ENCODE assay signal across 10 cellular contexts in genomic region chr22:39090426-39091064, GRCh38. TPM values are rescaled to one million over a fixed set of nuclear protein-coding genes. Genes with fewer than 3 reads are reported as not detected.
DNase-seq lines count a peak whose midpoint lies in the region.
"Had no signal": no experiment of that assay in that cellular context is flagged by ENCODE, and none has a peak within 500 bp of the region (broad histone marks: within the 10 kb centered on the region; RNA-seq: fewer than 3 reads in every experiment).

No MANE protein-coding gene starts in this region.

- H3K4me1 Mint-ChIP-seq in T-helper 1 cell treated with Interleukin-12 subunit alpha and Interleukin-12 subunit beta and Interleukin-4 antibody, amounts not matched to agents 30 μg/mL and 1 μg/mL, for 36 hours (ENCODE audit: low read depth) = peaks cover 80% of the 10 kb centered on the region

- H3K23ac ChIP-seq in trophoblast cell (ENCODE audit: low read length) = no peak overlapping the region
- no peak overlapping the region for H3K23ac ChIP-seq in mesenchymal stem cell (ENCODE audit: low read length in 2 of 2)

- H3K18ac ChIP-seq in trophoblast cell (ENCODE audit: low read length) = no peak overlapping the region
- no peak overlapping the region for H3K18ac ChIP-seq in mesenchymal stem cell (ENCODE audit: low read depth in 1 of 2, low read length in 2 of 2)

- H2BK12ac ChIP-seq in trophoblast cell (ENCODE audit: low read length) (no peak overlapping the region), mesenchymal stem cell (ENCODE audit: low read length in 2 of 2) (no peak overlapping the region)

- peak overlapping the region; percentile 90 for H3K27ac Mint-ChIP-seq in T-helper 1 cell treated with Interleukin-12 subunit alpha and Interleukin-12 subunit beta and Interleukin-4 antibody, amounts not matched to agents 30 μg/mL and 1 μg/mL, for 36 hours

- peak overlapping the region; percentile 38 for H3K4me3 Mint-ChIP-seq in T-helper 1 cell treated with Interleukin-12 subunit alpha and Interleukin-12 subunit beta and Interleukin-4 antibody, amounts not matched to agents 30 μg/mL and 1 μg/mL, for 36 hours

- H3K4me3 ChIP-seq in trophoblast cell (ENCODE audit: low read depth, low read length) (no peak overlapping the region), mesenchymal stem cell (ENCODE audit: insufficient read depth in 1 of 2, low read depth in 1 of 2, low read length in 2 of 2) (no peak overlapping the region)
- H3K4me3 ChIP-seq: gastrocnemius medialis, tibial artery had no signal

- peaks cover 10% of the 10 kb centered on the region for H3K36me3 Mint-ChIP-seq in T-helper 1 cell treated with Interleukin-12 subunit alpha and Interleukin-12 subunit beta and Interleukin-4 antibody, amounts not matched to agents 30 μg/mL and 1 μg/mL, for 36 hours (ENCODE audit: low read depth)

- H4K8ac ChIP-seq in trophoblast cell (ENCODE audit: low read depth, low read length) = no peak overlapping the region
- no peak overlapping the region for H4K8ac ChIP-seq in mesenchymal stem cell (ENCODE audit: low read length)

- H3K79me2 ChIP-seq in trophoblast cell (ENCODE audit: control insufficient read depth, insufficient read depth, low read length, poor library complexity) = no peaks in the 10 kb centered on the region

- no peak overlapping the region for H3K4me2 ChIP-seq in trophoblast cell (ENCODE audit: low read length)
- H3K4me2 ChIP-seq in mesenchymal stem cell (ENCODE audit: low read length, poor library complexity, severe bottlenecking) = no peak overlapping the region

- H4K91ac ChIP-seq in trophoblast cell (ENCODE audit: low read depth, low read length) (no peak overlapping the region), mesenchymal stem cell (ENCODE audit: low read length) (no peak overlapping the region)

- no peak overlapping the region for H2BK5ac ChIP-seq in trophoblast cell (ENCODE audit: low read depth, low read length, poor library complexity)
- H2BK5ac ChIP-seq in mesenchymal stem cell (ENCODE audit: low read depth, low read length, poor library complexity, severe bottlenecking) = no peak overlapping the region

- H3K79me1 ChIP-seq in trophoblast cell (ENCODE audit: low read length) = no peaks in the 10 kb centered on the region
- H3K79me1 ChIP-seq in mesenchymal stem cell (replicated peaks; ENCODE audit: low read length, poor library complexity, severe bottlenecking) = no peaks in the 10 kb centered on the region

- H3K14ac ChIP-seq in trophoblast cell (ENCODE audit: low read length) = no peak overlapping the region
- peak overlapping the region in 1 of 2 experiments; percentile 36 for H3K14ac ChIP-seq in mesenchymal stem cell (ENCODE audit: low read length in 2 of 2)

- no CpG with 5 or more reads among the region's 15 CpGs for WGBS in trophoblast cell (ENCODE audit: extremely low coverage, insufficient coverage, insufficient read length)
- WGBS in mesenchymal stem cell = 81% methylated on average over 15 of the region's 15 CpGs

- no peak overlapping the region for H3K4ac ChIP-seq in trophoblast cell (ENCODE audit: low read depth, low read length)
- H3K4ac ChIP-seq in mesenchymal stem cell (ENCODE audit: low read depth in 1 of 2, low read length in 2 of 2) = no peak overlapping the region

- H2AK5ac ChIP-seq in trophoblast cell (ENCODE audit: low read length) = no peak overlapping the region
- no peak overlapping the region for H2AK5ac ChIP-seq in mesenchymal stem cell (ENCODE audit: low read length, severe bottlenecking)

- H2BK120ac ChIP-seq in trophoblast cell (ENCODE audit: insufficient read depth, low read length, poor library complexity) = no peak overlapping the region
- H2BK120ac ChIP-seq in mesenchymal stem cell (ENCODE audit: low read depth, low read length) = no peak overlapping the region

- H3K27ac ChIP-seq in trophoblast cell (ENCODE audit: low read depth, low read length) (no peak overlapping the region), mesenchymal stem cell (ENCODE audit: low read length, poor library complexity, severe bottlenecking) (no peak overlapping the region)
- H3K27ac ChIP-seq: gastrocnemius medialis, tibial artery had no signal

- H3K36me3 ChIP-seq in trophoblast cell (ENCODE audit: control insufficient read depth in 1 of 2, insufficient read depth in 2 of 2, low read length in 2 of 2) (no peaks in the 10 kb centered on the region), mesenchymal stem cell (ENCODE audit: control insufficient read depth in 1 of 2, insufficient read depth in 2 of 2, low read depth in 1 of 2, low read length in 2 of 2) (no peaks in the 10 kb centered on the region)
- H3K36me3 ChIP-seq: gastrocnemius medialis, tibial artery had no signal

- peak; percentile 47 for DNase-seq in CD1c-positive myeloid dendritic cell (ENCODE audit: extremely low spot score)
- peak; percentile 20 to 76 (median 47) for DNase-seq in activated naive CD4-positive, alpha-beta T cell (lab: John Stamatoyannopoulos, UW)
- peak; percentile 27 to 61 for DNase-seq in stimulated activated CD4-positive, alpha-beta T cell treated with anti-CD3 and anti-CD28 coated beads, Interleukin-12 subunit alpha, Interleukin-12 subunit beta, amount 100 ng/mL, for 24 hours (ENCODE audit: low read depth in 2 of 2)
- DNase-seq in GM03348 (ENCODE audit: low spot score) = no peak
- DNase-seq in DMS153 (lab: John Stamatoyannopoulos, UW) = no peak
- DNase-seq in trophoblast cell = no peak
- no peak for DNase-seq in mesenchymal stem cell
- DNase-seq: tibial artery had no signal

- no peaks in the 10 kb centered on the region for H3K9me3 ChIP-seq in trophoblast cell (ENCODE audit: insufficient read depth, low read depth, low read length)
- H3K9me3 ChIP-seq in mesenchymal stem cell (ENCODE audit: control insufficient read depth, low read length) = no peaks in the 10 kb centered on the region
- H3K9me3 ChIP-seq: gastrocnemius medialis, tibial artery had no signal

- no peak overlapping the region for H4K12ac ChIP-seq in trophoblast cell (ENCODE audit: low read depth, low read length)

- H3K9ac ChIP-seq in trophoblast cell (ENCODE audit: low read length) (no peak overlapping the region), mesenchymal stem cell (ENCODE audit: low read length) (no peak overlapping the region)

- no peak overlapping the region for H2BK15ac ChIP-seq in mesenchymal stem cell (ENCODE audit: low read depth, poor library complexity, severe bottlenecking)

- no peaks in the 10 kb centered on the region for H3K27me3 Mint-ChIP-seq in T-helper 1 cell treated with Interleukin-12 subunit alpha and Interleukin-12 subunit beta and Interleukin-4 antibody, amounts not matched to agents 30 μg/mL and 1 μg/mL, for 36 hours (ENCODE audit: low read depth)

- H2AFZ ChIP-seq in trophoblast cell (ENCODE audit: insufficient read depth, low read length, poor library complexity) (no peak overlapping the region), mesenchymal stem cell (ENCODE audit: low read depth, low read length) (no peak overlapping the region)

- H3K9me3 Mint-ChIP-seq in T-helper 1 cell treated with Interleukin-12 subunit alpha and Interleukin-12 subunit beta and Interleukin-4 antibody, amounts not matched to agents 30 μg/mL and 1 μg/mL, for 36 hours = no peaks in the 10 kb centered on the region

- H3K4me1 ChIP-seq in trophoblast cell (ENCODE audit: control insufficient read depth in 1 of 2, insufficient read depth in 2 of 2, low read length in 2 of 2) (peaks cover 2 to 3% of the 10 kb centered on the region in 2 experiments), mesenchymal stem cell (ENCODE audit: control insufficient read depth, insufficient read depth, low read depth, low read length) (no peaks in the 10 kb centered on the region)
- H3K4me1 ChIP-seq: gastrocnemius medialis, tibial artery had no signal

- H3K27me3 ChIP-seq in trophoblast cell (ENCODE audit: insufficient read depth, low read length) (no peaks in the 10 kb centered on the region), mesenchymal stem cell (ENCODE audit: control insufficient read depth in 1 of 2, insufficient read depth in 1 of 2, low read length in 2 of 2) (peaks cover 19 to 59% of the 10 kb centered on the region in 2 experiments)
- H3K27me3 ChIP-seq: gastrocnemius medialis had no signal

RNA-seq across cellular contexts. Expression of gene APOBEC3H, which starts 6.5 kb away (rescaled TPM):
- polyA plus RNA-seq in trophoblast cell (2013) = 0.94 and 1.1 TPM in 2 replicates
- polyA plus RNA-seq in mesenchymal stem cell (2013, experiment 1 of 2) = 0.76 TPM
- polyA plus RNA-seq in mesenchymal stem cell (2013, experiment 2 of 2) = 0.51 TPM

RNA-seq across cellular contexts. Expression of gene APOBEC3G, which starts 13.5 kb away (rescaled TPM):
- 1.4 and 1.8 TPM in 2 replicates for polyA plus RNA-seq in trophoblast cell (2013)
- 10.2 TPM for polyA plus RNA-seq in mesenchymal stem cell (2013, experiment 1 of 2)
- polyA plus RNA-seq in mesenchymal stem cell (2013, experiment 2 of 2) = 10.7 TPM

RNA-seq across cellular contexts. Expression of gene APOBEC3F, which starts 49.9 kb away (rescaled TPM):
- polyA plus RNA-seq in trophoblast cell (2013) = 4.4 and 4.6 TPM in 2 replicates
- polyA plus RNA-seq in mesenchymal stem cell (2013, experiment 1 of 2) = 13.4 TPM
- polyA plus RNA-seq in mesenchymal stem cell (2013, experiment 2 of 2) = 14.5 TPM

Comparison
In these comparisons a context has a peak if more than half of its experiments do, and no peak if none do; other contexts are left out.
1. DNase-seq: peak in CD1c-positive myeloid dendritic cell (single experiment), activated naive CD4-positive, alpha-beta T cell (4 of 4) and stimulated activated CD4-positive, alpha-beta T cell treated with anti-CD3 and anti-CD28 coated beads, Interleukin-12 subunit alpha, Interleukin-12 subunit beta, amount 100 ng/mL, for 24 hours (2 of 2); none in GM03348 (single experiment), DMS153 (single experiment), trophoblast cell (0 of 2) and mesenchymal stem cell (single experiment).